1 cellular context compared by ENCODE assay signal in the genomic region with DNA sequence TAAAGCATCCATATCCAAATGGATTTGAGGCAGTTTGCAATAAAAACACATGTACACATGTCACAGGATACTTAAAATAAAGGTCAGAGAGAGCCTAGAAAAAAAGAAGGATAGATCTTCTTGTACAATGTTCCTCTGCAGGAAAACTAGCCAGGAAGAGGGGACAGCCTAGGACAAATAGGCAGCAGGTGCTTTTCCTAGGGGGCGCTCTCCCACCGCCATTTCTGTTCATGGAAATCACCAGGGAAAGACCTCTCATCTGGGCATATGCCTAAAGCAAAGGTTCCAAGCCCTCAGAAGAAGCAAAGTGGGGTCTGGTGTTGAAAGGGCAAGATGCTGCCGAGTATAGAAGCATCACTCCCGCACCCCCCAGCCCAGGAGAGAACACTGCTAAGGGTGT.
TF ChIP-seq lines count a peak whose summit lies in the region.

No MANE protein-coding gene starts in this region.

TF ChIP-seq in GM23338, 12 proteins besides CTCF, POLR2A, EP300 and RAD21 (continued from another document):
- TF ChIP-seq, protein P1, sequence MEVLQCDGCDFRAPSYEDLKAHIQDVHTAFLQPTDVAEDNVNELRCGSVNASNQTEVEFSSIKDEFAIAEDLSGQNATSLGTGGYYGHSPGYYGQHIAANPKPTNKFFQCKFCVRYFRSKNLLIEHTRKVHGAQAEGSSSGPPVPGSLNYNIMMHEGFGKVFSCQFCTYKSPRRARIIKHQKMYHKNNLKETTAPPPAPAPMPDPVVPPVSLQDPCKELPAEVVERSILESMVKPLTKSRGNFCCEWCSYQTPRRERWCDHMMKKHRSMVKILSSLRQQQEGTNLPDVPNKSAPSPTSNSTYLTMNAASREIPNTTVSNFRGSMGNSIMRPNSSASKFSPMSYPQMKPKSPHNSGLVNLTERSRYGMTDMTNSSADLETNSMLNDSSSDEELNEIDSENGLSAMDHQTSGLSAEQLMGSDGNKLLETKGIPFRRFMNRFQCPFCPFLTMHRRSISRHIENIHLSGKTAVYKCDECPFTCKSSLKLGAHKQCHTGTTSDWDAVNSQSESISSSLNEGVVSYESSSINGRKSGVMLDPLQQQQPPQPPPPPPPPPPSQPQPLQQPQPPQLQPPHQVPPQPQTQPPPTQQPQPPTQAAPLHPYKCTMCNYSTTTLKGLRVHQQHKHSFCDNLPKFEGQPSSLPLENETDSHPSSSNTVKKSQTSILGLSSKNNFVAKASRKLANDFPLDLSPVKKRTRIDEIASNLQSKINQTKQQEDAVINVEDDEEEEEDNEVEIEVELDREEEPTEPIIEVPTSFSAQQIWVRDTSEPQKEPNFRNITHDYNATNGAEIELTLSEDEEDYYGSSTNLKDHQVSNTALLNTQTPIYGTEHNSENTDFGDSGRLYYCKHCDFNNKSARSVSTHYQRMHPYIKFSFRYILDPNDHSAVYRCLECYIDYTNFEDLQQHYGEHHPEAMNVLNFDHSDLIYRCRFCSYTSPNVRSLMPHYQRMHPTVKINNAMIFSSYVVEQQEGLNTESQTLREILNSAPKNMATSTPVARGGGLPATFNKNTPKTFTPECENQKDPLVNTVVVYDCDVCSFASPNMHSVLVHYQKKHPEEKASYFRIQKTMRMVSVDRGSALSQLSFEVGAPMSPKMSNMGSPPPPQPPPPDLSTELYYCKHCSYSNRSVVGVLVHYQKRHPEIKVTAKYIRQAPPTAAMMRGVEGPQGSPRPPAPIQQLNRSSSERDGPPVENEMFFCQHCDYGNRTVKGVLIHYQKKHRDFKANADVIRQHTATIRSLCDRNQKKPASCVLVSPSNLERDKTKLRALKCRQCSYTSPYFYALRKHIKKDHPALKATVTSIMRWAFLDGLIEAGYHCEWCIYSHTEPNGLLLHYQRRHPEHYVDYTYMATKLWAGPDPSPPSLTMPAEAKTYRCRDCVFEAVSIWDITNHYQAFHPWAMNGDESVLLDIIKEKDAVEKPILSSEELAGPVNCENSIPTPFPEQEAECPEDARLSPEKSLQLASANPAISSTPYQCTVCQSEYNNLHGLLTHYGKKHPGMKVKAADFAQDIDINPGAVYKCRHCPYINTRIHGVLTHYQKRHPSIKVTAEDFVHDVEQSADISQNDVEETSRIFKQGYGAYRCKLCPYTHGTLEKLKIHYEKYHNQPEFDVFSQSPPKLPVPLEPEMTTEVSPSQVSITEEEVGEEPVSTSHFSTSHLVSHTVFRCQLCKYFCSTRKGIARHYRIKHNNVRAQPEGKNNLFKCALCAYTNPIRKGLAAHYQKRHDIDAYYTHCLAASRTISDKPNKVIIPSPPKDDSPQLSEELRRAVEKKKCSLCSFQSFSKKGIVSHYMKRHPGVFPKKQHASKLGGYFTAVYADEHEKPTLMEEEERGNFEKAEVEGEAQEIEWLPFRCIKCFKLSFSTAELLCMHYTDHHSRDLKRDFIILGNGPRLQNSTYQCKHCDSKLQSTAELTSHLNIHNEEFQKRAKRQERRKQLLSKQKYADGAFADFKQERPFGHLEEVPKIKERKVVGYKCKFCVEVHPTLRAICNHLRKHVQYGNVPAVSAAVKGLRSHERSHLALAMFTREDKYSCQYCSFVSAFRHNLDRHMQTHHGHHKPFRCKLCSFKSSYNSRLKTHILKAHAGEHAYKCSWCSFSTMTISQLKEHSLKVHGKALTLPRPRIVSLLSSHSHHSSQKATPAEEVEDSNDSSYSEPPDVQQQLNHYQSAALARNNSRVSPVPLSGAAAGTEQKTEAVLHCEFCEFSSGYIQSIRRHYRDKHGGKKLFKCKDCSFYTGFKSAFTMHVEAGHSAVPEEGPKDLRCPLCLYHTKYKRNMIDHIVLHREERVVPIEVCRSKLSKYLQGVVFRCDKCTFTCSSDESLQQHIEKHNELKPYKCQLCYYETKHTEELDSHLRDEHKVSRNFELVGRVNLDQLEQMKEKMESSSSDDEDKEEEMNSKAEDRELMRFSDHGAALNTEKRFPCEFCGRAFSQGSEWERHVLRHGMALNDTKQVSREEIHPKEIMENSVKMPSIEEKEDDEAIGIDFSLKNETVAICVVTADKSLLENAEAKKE (CRISPR knock-in tag; IDR thresholded peaks at IDR 0.05), result no peak
- TF ChIP-seq ZNF331 (CRISPR knock-in tag; IDR thresholded peaks at IDR 0.05; ENCODE audit: low read depth), result no peak
- no peak for TF ChIP-seq ETS1 (IDR thresholded peaks at IDR 0.05)
- TF ChIP-seq CREB1 (CRISPR knock-in tag; IDR thresholded peaks at IDR 0.05; ENCODE audit: low read depth), result no peak
- TF ChIP-seq NANOG (IDR thresholded peaks at IDR 0.05; ENCODE audit: borderline replicate concordance), result no peak
- TF ChIP-seq EZH2phosphoT487 (IDR thresholded peaks at IDR 0.05; ENCODE audit: unreplicated experiment), result no peak
- no peak for TF ChIP-seq STAT1 (IDR thresholded peaks at IDR 0.05; ENCODE audit: unreplicated experiment)
- no peak for TF ChIP-seq JUNB (IDR thresholded peaks at IDR 0.05; ENCODE audit: unreplicated experiment)
- no peak for TF ChIP-seq EZH2 (IDR thresholded peaks at IDR 0.05; ENCODE audit: low read depth, unreplicated experiment)
